Comparison of ENCODE assay signal across 19 cellular contexts in genomic region chr6:68054776-68055175, GRCh38.
"Had no signal": no experiment of that assay in that cellular context is flagged by ENCODE, and none has a peak within 500 bp of the region (broad histone marks: within the 10 kb centered on the region; RNA-seq: fewer than 3 reads in every experiment).

No MANE protein-coding gene starts in this region.

- H3K27me3 ChIP-seq: breast epithelium, tibial nerve had no signal

- H3K36me3 ChIP-seq: breast epithelium, tibial nerve had no signal

- H3K4me3 ChIP-seq: breast epithelium, skin epidermis, tibial nerve had no signal

- H3K27ac ChIP-seq: breast epithelium, epithelial cell of prostate, skin epidermis had no signal

- H3K9me3 ChIP-seq: breast epithelium, tibial nerve had no signal

- H3K4me1 ChIP-seq: breast epithelium, tibial nerve had no signal

- DNase-seq: activated CD4-positive, alpha-beta T cell treated with anti-CD3 and anti-CD28 coated beads for 4 hours; activated CD8-positive, alpha-beta memory T cell treated with anti-CD3 and anti-CD28 coated beads, Interleukin-2, amount 50 U/mL, for 48 hours; activated CD8-positive, alpha-beta T cell treated with anti-CD3 and anti-CD28 coated beads, Interleukin-2, amount 10 ng/mL, durations not matched to agents 7 days and 5 days; activated gamma-delta T cell treated with Interleukin-2 at 50 U/mL for 16 hours; activated naive CD8-positive, alpha-beta T cell treated with anti-CD3 and anti-CD28 coated beads for 36 hours; activated T-cell treated with anti-CD3 and anti-CD28 coated beads, Interleukin-2, amount 50 U/mL, for 72 hours; anterior cingulate cortex; dermis blood vessel endothelial cell; hippocampal formation; left ventricle myocardium superior; nucleus accumbens; stimulated activated CD4-positive, alpha-beta T cell treated with anti-CD3 and anti-CD28 coated beads, Interleukin-4, amount 100 ng/mL, for 24 hours; stimulated activated naive CD4-positive, alpha-beta T cell treated with Interleukin-2 at 50 U/mL for 16 hours; substantia nigra; T-helper 2 cell had no signal
